21 cellular contexts compared by ENCODE assay signal in genomic region chr20:11426938-11427337, GRCh38.
DNase-seq lines count a peak whose midpoint lies in the region; ATAC-seq, FAIRE-seq and TF ChIP-seq lines count a peak whose summit lies in the region.
"Had no signal": no experiment of that assay in that cellular context is flagged by ENCODE, and none has a peak within 500 bp of the region (broad histone marks: within the 10 kb centered on the region; RNA-seq: fewer than 3 reads in every experiment).

No MANE protein-coding gene starts in this region.

- no peak overlapping the region for H3K23ac ChIP-seq in H1 (ENCODE audit: insufficient read length)

- peak overlapping the region; percentile 77; the same call in 1 of the 2 replicates for H2AFZ ChIP-seq in H1 (ENCODE audit: low read length)

- H3K4me1 ChIP-seq in H1 (replicated peaks in 1 of 4; ENCODE audit: control insufficient read depth in 3 of 4, insufficient read depth in 4 of 4, low read length in 3 of 4) (peaks cover 0 to 5% (median 2%) of the 10 kb centered on the region in 4 experiments; a peak in 3 of 7 replicates), uterus (no peaks in the 10 kb centered on the region), adrenal gland (replicated peaks in 1 of 2) (no peaks in the 10 kb centered on the region)
- H3K4me1 ChIP-seq: BLaER1 treated with 17β-estradiol and CSF1 and Interleukin-3, amounts not matched to agents 10 nM and 100 nM; SJCRH30 had no signal

- H3K27me3 ChIP-seq in H1 (replicated peaks in 1 of 4; ENCODE audit: control insufficient read depth in 3 of 4, extremely low read depth in 1 of 4, insufficient read depth in 3 of 4, low read length in 3 of 4) = no peaks in the 10 kb centered on the region
- H3K27me3 ChIP-seq in uterus = no peaks in the 10 kb centered on the region
- no peaks in the 10 kb centered on the region for H3K27me3 ChIP-seq in adrenal gland
- H3K27me3 ChIP-seq: BLaER1 treated with 17β-estradiol and CSF1 and Interleukin-3, amounts not matched to agents 10 nM and 100 nM; SJCRH30 had no signal

- no peak overlapping the region for H4K8ac ChIP-seq in H1 (ENCODE audit: extremely low read depth, insufficient read depth, low read length)

- no peak overlapping the region for H2BK12ac ChIP-seq in H1 (ENCODE audit: low read depth, low read length)

- intact Hi-C loops in uterus (cut with DNase I; ENCODE audit: low total_unique reads) (no loop called here), Right ventricle myocardium superior (cut with DNase I) (no loop called here), adrenal gland (cut with DNase I) (no loop called here)

- no peak overlapping the region for H2BK5ac ChIP-seq in H1 (ENCODE audit: low read depth, low read length)

- H3K4me3 ChIP-seq in H1 (ENCODE audit: extremely low read depth in 1 of 4, insufficient read depth in 2 of 4, low read depth in 3 of 4, low read length in 4 of 4) = no peak overlapping the region
- H3K4me3 ChIP-seq in uterus = no peak overlapping the region
- no peak overlapping the region for H3K4me3 ChIP-seq in adrenal gland
- H3K4me3 ChIP-seq: BLaER1 treated with 17β-estradiol and CSF1 and Interleukin-3, amounts not matched to agents 10 nM and 100 nM; SJCRH30 had no signal

- no peak overlapping the region for H4K5ac ChIP-seq in H1 (ENCODE audit: insufficient read length, low read depth, low read length)

- DNase-seq in NCI-H2227 treated with DMSO at 0.1 percent for 48 hours (lab: John Stamatoyannopoulos, UW) (peak; percentile 42), H1 (ENCODE audit: low read depth in 1 of 2, low spot score in 2 of 2) (no peak), nephron progenitor cell (no peak), uterus (no peak), Right ventricle myocardium superior (no peak), adrenal gland (no peak)
- DNase-seq: Caco-2; CD4-positive, alpha-beta memory T cell; DMS 273 treated with DMSO at 0.1 percent for 48 hours; DMS79 treated with DMSO at 0.1 percent for 48 hours; HCEC 1CT; Karpas-422; NCI-H1417; NCI-H187; NCI-H510A treated with DMSO at 0.1 percent for 48 hours; NCI-H748 treated with DMSO at 0.1 percent for 48 hours; SJCRH30 had no signal

- no peaks in the 10 kb centered on the region for H3K27me3 Mint-ChIP-seq in nephron progenitor cell (ENCODE audit: low read depth, poor library complexity)
- H3K27me3 Mint-ChIP-seq: CD4-positive, alpha-beta memory T cell had no signal

- no peak overlapping the region for H4K91ac ChIP-seq in H1 (replicated peaks; ENCODE audit: insufficient read length, low read length)

- POLR2A ChIA-PET in H1 (lab: Charles Lee; ENCODE audit: partially characterized antibody) = no interaction called here

- FAIRE-seq in H1 (lab: Jason Lieb, UNC) = peak; percentile 13
- FAIRE-seq: HTR-8/SVneo had no signal

- H2BK120ac ChIP-seq in H1 (replicated peaks; ENCODE audit: low read depth, low read length) = no peak overlapping the region

- H3K9me3 ChIP-seq in H1 (ENCODE audit: insufficient read depth in 2 of 2, low read depth in 1 of 2, low read length in 1 of 2) (no peaks in the 10 kb centered on the region), uterus (no peaks in the 10 kb centered on the region), adrenal gland (replicated peaks in 1 of 3) (no peaks in the 10 kb centered on the region)
- H3K9me3 ChIP-seq: BLaER1 treated with 17β-estradiol and CSF1 and Interleukin-3, amounts not matched to agents 10 nM and 100 nM; Caco-2; SJCRH30 had no signal

- no peak for TF ChIP-seq EP300 in H1 (IDR thresholded peaks at IDR 0.05; ENCODE audit: borderline replicate concordance in 1 of 2, low read depth in 2 of 2, low read length in 2 of 2)

- no peak for ATAC-seq in HG03469 (IDR thresholded peaks at IDR 0.05; ENCODE audit: unreplicated experiment)
- ATAC-seq in Right ventricle myocardium superior (ENCODE audit: poor library complexity) = no peak
- ATAC-seq: Panc1 had no signal

- no peaks in the 10 kb centered on the region for H3K23me2 ChIP-seq in H1 (ENCODE audit: low read depth, low read length)

- no peak overlapping the region for H3K9ac ChIP-seq in H1 (replicated peaks in 1 of 4; ENCODE audit: extremely low read depth in 1 of 4, low read depth in 3 of 4, low read length in 3 of 4)
- H3K9ac ChIP-seq: BLaER1 treated with 17β-estradiol and CSF1 and Interleukin-3, amounts not matched to agents 10 nM and 100 nM had no signal

- no peak overlapping the region for H3K18ac ChIP-seq in H1 (ENCODE audit: extremely low read depth, low read length)

- H3K27ac Mint-ChIP-seq in nephron progenitor cell = peak overlapping the region; percentile 34
- H3K27ac Mint-ChIP-seq: CD4-positive, alpha-beta memory T cell had no signal

- H2BK15ac ChIP-seq in H1 (ENCODE audit: low read length) = no peak overlapping the region

- no peak overlapping the region for H3K14ac ChIP-seq in H1 (ENCODE audit: insufficient read length)

- no peaks in the 10 kb centered on the region for H4K20me1 ChIP-seq in H1 (replicated peaks in 1 of 2; ENCODE audit: control insufficient read depth in 1 of 2, insufficient read depth in 2 of 2, low read length in 2 of 2)
- H4K20me1 ChIP-seq: BLaER1 treated with 17β-estradiol and CSF1 and Interleukin-3, amounts not matched to agents 10 nM and 100 nM had no signal

- no peak for TF ChIP-seq CTCF in H1 (IDR thresholded peaks at IDR 0.05; ENCODE audit: control extremely low read depth in 1 of 3, insufficient read depth in 1 of 3, low read depth in 1 of 3, low read length in 3 of 3)
- TF ChIP-seq CTCF in nephron progenitor cell (IDR thresholded peaks at IDR 0.05) = no peak
- TF ChIP-seq CTCF in uterus (IDR thresholded peaks at IDR 0.05) = no peak
- TF ChIP-seq CTCF in adrenal gland (IDR thresholded peaks at IDR 0.05) = no peak

- no peak overlapping the region for H2AK5ac ChIP-seq in H1 (ENCODE audit: low read depth, low read length)

- H3K36me3 Mint-ChIP-seq in nephron progenitor cell (ENCODE audit: low read depth) = peaks cover 5% of the 10 kb centered on the region
- H3K36me3 Mint-ChIP-seq: CD4-positive, alpha-beta memory T cell had no signal

- no peak overlapping the region for H3K27ac ChIP-seq in H1 (ENCODE audit: low read depth, low read length)
- H3K27ac ChIP-seq in uterus = peak overlapping the region; percentile 12 to 33
- no peak overlapping the region for H3K27ac ChIP-seq in adrenal gland
- H3K27ac ChIP-seq: BLaER1 treated with 17β-estradiol and CSF1 and Interleukin-3, amounts not matched to agents 10 nM and 100 nM; SJCRH30 had no signal

- peaks cover 57% of the 10 kb centered on the region for H3K4me1 Mint-ChIP-seq in nephron progenitor cell
- H3K4me1 Mint-ChIP-seq: CD4-positive, alpha-beta memory T cell had no signal

- no peak overlapping the region for H3K56ac ChIP-seq in H1 (replicated peaks; ENCODE audit: insufficient read length, low read depth, low read length)

- no peaks in the 10 kb centered on the region for H3K79me2 ChIP-seq in H1 (ENCODE audit: control insufficient read depth in 1 of 2, insufficient read depth in 2 of 2, low read length in 2 of 2)

- CTCF ChIA-PET in H1 (lab: Charles Lee; ENCODE audit: partially characterized antibody) = interaction anchor here (0.6 to 1.1 kb wide), 3 partner anchors 19 to 117 kb away, joined by 3 read pairs; no protein-coding TSS in a partner anchor

- H3K79me1 ChIP-seq in H1 (ENCODE audit: low read depth, low read length) = no peaks in the 10 kb centered on the region

- no peak overlapping the region for H2BK20ac ChIP-seq in H1 (ENCODE audit: low read length)

- H3K4me2 ChIP-seq in H1 (ENCODE audit: insufficient read depth in 1 of 2, low read depth in 2 of 2, low read length in 2 of 2) = no peak overlapping the region
- H3K4me2 ChIP-seq: BLaER1 treated with 17β-estradiol and CSF1 and Interleukin-3, amounts not matched to agents 10 nM and 100 nM had no signal

- no peak for TF ChIP-seq RAD21 in H1 (IDR thresholded peaks at IDR 0.05 in 1 of 2, conservative IDR thresholded peaks at IDR 0.05 in 1 of 2; ENCODE audit: low read depth in 2 of 2, low read length in 2 of 2)

- H3K36me3 ChIP-seq in H1 (ENCODE audit: control insufficient read depth in 2 of 4, insufficient read depth in 4 of 4, low read length in 3 of 4) (no peaks in the 10 kb centered on the region), uterus (no peaks in the 10 kb centered on the region), adrenal gland (replicated peaks in 1 of 2) (no peaks in the 10 kb centered on the region)
- H3K36me3 ChIP-seq: BLaER1 treated with 17β-estradiol and CSF1 and Interleukin-3, amounts not matched to agents 10 nM and 100 nM; SJCRH30 had no signal

- no peak overlapping the region for H3K4me3 Mint-ChIP-seq in nephron progenitor cell
- H3K4me3 Mint-ChIP-seq: CD4-positive, alpha-beta memory T cell had no signal

- H3K4ac ChIP-seq in H1 (replicated peaks; ENCODE audit: insufficient read length, low read depth, low read length) = no peak overlapping the region

- 89% methylated on average over 3 of the region's 3 CpGs; no CpG with 5 or more reads in 1 of the 2 experiments for WGBS in H1 (ENCODE audit: extremely low coverage in 1 of 2, insufficient coverage in 1 of 2, insufficient read length in 1 of 2, insufficient replicate concordance in 2 of 2, low coverage in 1 of 2, low lambda C conversion rate in 2 of 2, missing lambda C conversion rate in 1 of 2), 2 experiments
- whole genome bisulfite sequencing in adrenal gland, 4 donors = 55 to 67% (median 60%) methylated on average over 3 of the region's 3 CpGs

- peaks cover 5% of the 10 kb centered on the region for H3K9me3 Mint-ChIP-seq in nephron progenitor cell

- TF ChIP-seq POLR2A in H1 (IDR thresholded peaks at IDR 0.05; ENCODE audit: control extremely low read depth in 1 of 2, low read depth in 2 of 2, low read length in 2 of 2) (no peak), uterus (IDR thresholded peaks at IDR 0.05) (no peak), adrenal gland (IDR thresholded peaks at IDR 0.05) (no peak)

TF ChIP-seq in H1, 55 proteins besides CTCF, POLR2A, EP300 and RAD21:
- TF ChIP-seq SIX5 (IDR thresholded peaks at IDR 0.05; ENCODE audit: low read depth, low read length) = no peak
- no peak for TF ChIP-seq MAX (IDR thresholded peaks at IDR 0.05)
- TF ChIP-seq SP4 (IDR thresholded peaks at IDR 0.05; ENCODE audit: low read length) = no peak
- no peak for TF ChIP-seq PHF8 (conservative IDR thresholded peaks at IDR 0.05; ENCODE audit: low read depth, low read length)
- TF ChIP-seq CEBPB (IDR thresholded peaks at IDR 0.05; ENCODE audit: low read depth, low read length) = no peak
- TF ChIP-seq BRCA1 (IDR thresholded peaks at IDR 0.05; ENCODE audit: low read depth, low read length) = no peak

Comparison
In these comparisons a context has a peak if more than half of its experiments do, and no peak if none do; other contexts are left out.
1. H3K27ac ChIP-seq: peak in uterus (2 of 2); none in H1 (single experiment) and adrenal gland (0 of 5).